Comparison of ENCODE assay signal across 1 cellular context in the genomic region with DNA sequence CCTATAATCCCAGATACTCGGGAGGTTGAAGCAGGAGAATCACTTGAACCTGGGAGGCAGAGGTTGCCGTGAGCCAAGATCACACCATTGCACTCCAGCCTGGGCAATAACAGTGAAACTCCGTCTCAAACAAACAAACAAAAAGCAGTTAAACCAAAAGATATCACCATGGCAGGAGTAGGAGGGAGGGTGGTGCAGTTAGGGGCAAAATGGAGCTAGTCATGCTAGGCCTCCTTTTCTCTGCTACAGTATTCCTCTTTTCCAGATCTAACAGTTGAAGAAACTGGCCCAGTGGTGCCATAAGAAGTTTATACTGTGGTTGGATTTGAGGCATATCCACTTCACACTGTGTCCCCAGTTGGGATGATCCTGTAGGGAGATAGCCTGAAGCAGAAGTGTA.
TF ChIP-seq lines count a peak whose summit lies in the region.

No MANE protein-coding gene starts in this region.

TF ChIP-seq in K562, 482 proteins besides CTCF, POLR2A, EP300 and RAD21 (continued from another document):
- TF ChIP-seq GTF2A2 (tag; IDR thresholded peaks at IDR 0.05) (0 out of 2 replicates have a peak, but pooled peaks have one; percentile 65), NR4A1 (CRISPR knock-in tag; IDR thresholded peaks at IDR 0.05) (no peak), NR4A1 (tag; IDR thresholded peaks at IDR 0.05) (peak; percentile 53; the same call in 1 of the 2 replicates), DDX20 (tag; IDR thresholded peaks at IDR 0.05; ENCODE audit: low read depth) (no peak; the same call in 1 of the 2 replicates), ZNF41 (CRISPR knock-in tag; conservative IDR thresholded peaks at IDR 0.05) (0 out of 2 replicates have a peak, but pooled peaks have one; percentile 52)
- TF ChIP-seq, protein P1, sequence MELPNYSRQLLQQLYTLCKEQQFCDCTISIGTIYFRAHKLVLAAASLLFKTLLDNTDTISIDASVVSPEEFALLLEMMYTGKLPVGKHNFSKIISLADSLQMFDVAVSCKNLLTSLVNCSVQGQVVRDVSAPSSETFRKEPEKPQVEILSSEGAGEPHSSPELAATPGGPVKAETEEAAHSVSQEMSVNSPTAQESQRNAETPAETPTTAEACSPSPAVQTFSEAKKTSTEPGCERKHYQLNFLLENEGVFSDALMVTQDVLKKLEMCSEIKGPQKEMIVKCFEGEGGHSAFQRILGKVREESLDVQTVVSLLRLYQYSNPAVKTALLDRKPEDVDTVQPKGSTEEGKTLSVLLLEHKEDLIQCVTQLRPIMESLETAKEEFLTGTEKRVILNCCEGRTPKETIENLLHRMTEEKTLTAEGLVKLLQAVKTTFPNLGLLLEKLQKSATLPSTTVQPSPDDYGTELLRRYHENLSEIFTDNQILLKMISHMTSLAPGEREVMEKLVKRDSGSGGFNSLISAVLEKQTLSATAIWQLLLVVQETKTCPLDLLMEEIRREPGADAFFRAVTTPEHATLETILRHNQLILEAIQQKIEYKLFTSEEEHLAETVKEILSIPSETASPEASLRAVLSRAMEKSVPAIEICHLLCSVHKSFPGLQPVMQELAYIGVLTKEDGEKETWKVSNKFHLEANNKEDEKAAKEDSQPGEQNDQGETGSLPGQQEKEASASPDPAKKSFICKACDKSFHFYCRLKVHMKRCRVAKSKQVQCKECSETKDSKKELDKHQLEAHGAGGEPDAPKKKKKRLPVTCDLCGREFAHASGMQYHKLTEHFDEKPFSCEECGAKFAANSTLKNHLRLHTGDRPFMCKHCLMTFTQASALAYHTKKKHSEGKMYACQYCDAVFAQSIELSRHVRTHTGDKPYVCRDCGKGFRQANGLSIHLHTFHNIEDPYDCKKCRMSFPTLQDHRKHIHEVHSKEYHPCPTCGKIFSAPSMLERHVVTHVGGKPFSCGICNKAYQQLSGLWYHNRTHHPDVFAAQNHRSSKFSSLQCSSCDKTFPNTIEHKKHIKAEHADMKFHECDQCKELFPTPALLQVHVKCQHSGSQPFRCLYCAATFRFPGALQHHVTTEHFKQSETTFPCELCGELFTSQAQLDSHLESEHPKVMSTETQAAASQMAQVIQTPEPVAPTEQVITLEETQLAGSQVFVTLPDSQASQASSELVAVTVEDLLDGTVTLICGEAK (IDR thresholded peaks at IDR 0.05), result no peak
- TF ChIP-seq, protein P1 (CRISPR knock-in tag; IDR thresholded peaks at IDR 0.05), result no peak
